18 cellular contexts compared by ENCODE assay signal in genomic region chr2:45707661-45708060, GRCh38.
"Had no signal": no experiment of that assay in that cellular context is flagged by ENCODE, and none has a peak within 500 bp of the region (broad histone marks: within the 10 kb centered on the region; RNA-seq: fewer than 3 reads in every experiment).

No MANE protein-coding gene starts in this region.

- H3K9me3 ChIP-seq: colonic mucosa, mucosa of descending colon, ovary, thoracic aorta, transverse colon had no signal

- H3K27ac ChIP-seq: colonic mucosa, foreskin keratinocyte, hepatocyte, ovary, thoracic aorta, transverse colon had no signal

- H3K36me3 ChIP-seq: colonic mucosa, ovary, thoracic aorta, transverse colon had no signal

- H3K27me3 ChIP-seq: colonic mucosa, foreskin keratinocyte, hepatocyte, ovary, transverse colon had no signal

- H3K4me2 ChIP-seq: hepatocyte had no signal

- H3K4me1 ChIP-seq: colonic mucosa, foreskin keratinocyte had no signal

- H3K4me3 ChIP-seq: colonic mucosa, hepatocyte, mucosa of descending colon, ovary, thoracic aorta, transverse colon had no signal

- DNase-seq: cerebellar nuclear complex; colonic mucosa; dermis blood vessel endothelial cell; effector CD4-positive, alpha-beta T cell; endodermal cell; erythroblast; foreskin keratinocyte; kidney glomerular epithelial cell; mucosa of descending colon; natural killer cell; ovary; right cardiac atrium; small intestine; stimulated activated CD4-positive, alpha-beta T cell treated with anti-CD3 and anti-CD28 coated beads, Interleukin-2, amount 100 ng/mL, for 48 hours; stimulated activated naive CD8-positive, alpha-beta T cell treated with anti-CD3 and anti-CD28 coated beads, Interleukin-15, Interleukin-2, amounts not matched to agents 100 U/mL and 50 U/mL, for 24 hours; transverse colon had no signal
